Comparison of ENCODE assay signal across 8 cellular contexts in genomic region chr12:122202811-122203210, GRCh38. TPM values are rescaled to one million over a fixed set of nuclear protein-coding genes. Genes with fewer than 3 reads are reported as not detected.
A peak's percentile ranks its signal among the peaks of the same experiment; 100 is the strongest.
DNase-seq lines count a peak whose midpoint lies in the region; ATAC-seq, FAIRE-seq and TF ChIP-seq lines count a peak whose summit lies in the region.
"Not testable (repeated sequence)": the region's sequence is repeated elsewhere in the genome, so short reads cannot be mapped to it uniquely, and the experiment has no call there.
"Had no signal": no experiment of that assay in that cellular context is flagged by ENCODE, and none has a peak within 500 bp of the region (broad histone marks: within the 10 kb centered on the region; RNA-seq: fewer than 3 reads in every experiment).

No MANE protein-coding gene starts in this region.

- not testable (repeated sequence) for H3K9me3 Mint-ChIP-seq in HFFc6; activated CD4-positive, alpha-beta T cell treated with anti-CD3 and anti-CD28 coated beads, Interleukin-2, amount 10 ng/mL, durations not matched to agents 7 days and 5 days

- H3K36me3 Mint-ChIP-seq in HFFc6 (ENCODE audit: low read depth); activated CD4-positive, alpha-beta T cell treated with anti-CD3 and anti-CD28 coated beads, Interleukin-2, amount 10 ng/mL, durations not matched to agents 7 days and 5 days (ENCODE audit: low read depth): not testable (repeated sequence)

- WGBS in pancreas, 2 donors: 53 to 54% methylated on average over 19 of the region's 19 CpGs

- not testable (repeated sequence) for H3K27ac ChIP-seq in coronary artery; iPS-20b (ENCODE audit: low read length); pancreas; uterus

- FAIRE-seq in pancreas (lab: Jason Lieb, UNC): not testable (repeated sequence)

- H3K9ac ChIP-seq in iPS-20b (ENCODE audit: low read depth, low read length): not testable (repeated sequence)

- intact Hi-C loops in pancreas (cut with DNase I): loop anchor here in 1 of 3 donors (5.0 kb wide), 1 partner anchor 146 kb away; no protein-coding TSS in a partner anchor
- intact Hi-C loops in uterus (cut with DNase I; ENCODE audit: low total_unique reads): not testable (repeated sequence)

- DNase-seq in HFFc6; activated CD4-positive, alpha-beta T cell treated with anti-CD3 and anti-CD28 coated beads, Interleukin-2, amount 10 ng/mL, durations not matched to agents 7 days and 5 days; coronary artery (ENCODE audit: low spot score); pancreas; uterus: not testable (repeated sequence)

- CTCF ChIA-PET in activated CD4-positive, alpha-beta T cell treated with anti-CD3 and anti-CD28 coated beads, Interleukin-2, amount 10 ng/mL, durations not matched to agents 7 days and 5 days (lab: Charles Lee): interaction anchor here (1.0 kb wide), 1 partner anchor 9 kb away, joined by 4 read pairs; no protein-coding TSS in a partner anchor

- peaks cover 59% of the 10 kb centered on the region for H3K27me3 ChIP-seq in iPS-20b (ENCODE audit: insufficient read depth, low read length)
- not testable (repeated sequence) for H3K27me3 ChIP-seq in pancreas
- peaks cover 15 to 24% of the 10 kb centered on the region in 2 donors for H3K27me3 ChIP-seq in uterus

- not testable (repeated sequence) for H3K9me3 ChIP-seq in iPS-20b (ENCODE audit: insufficient read depth, low read depth, low read length); pancreas; uterus

- POLR2A ChIA-PET in activated CD4-positive, alpha-beta T cell treated with anti-CD3 and anti-CD28 coated beads, Interleukin-2, amount 10 ng/mL, durations not matched to agents 7 days and 5 days (lab: Charles Lee): not testable (repeated sequence)

- H3K4me1 Mint-ChIP-seq in HFFc6 (ENCODE audit: low read depth): peaks cover 18% of the 10 kb centered on the region
- H3K4me1 Mint-ChIP-seq in activated CD4-positive, alpha-beta T cell treated with anti-CD3 and anti-CD28 coated beads, Interleukin-2, amount 10 ng/mL, durations not matched to agents 7 days and 5 days: peaks cover 13% of the 10 kb centered on the region

- not testable (repeated sequence) for ATAC-seq in pancreas

- H3K4me3 ChIP-seq in coronary artery (peak overlapping the region; percentile 84), iPS-20b (ENCODE audit: low read length) (peak overlapping the region; percentile 68), pancreas (peak overlapping the region; percentile 28 to 70 (median 44)), uterus (peak overlapping the region; percentile 11 to 44)

- peak overlapping the region; percentile 82 for H3K4me3 Mint-ChIP-seq in HFFc6
- peak overlapping the region; percentile 72 for H3K4me3 Mint-ChIP-seq in activated CD4-positive, alpha-beta T cell treated with anti-CD3 and anti-CD28 coated beads, Interleukin-2, amount 10 ng/mL, durations not matched to agents 7 days and 5 days

- TF ChIP-seq CTCF in HFFc6 (IDR thresholded peaks at IDR 0.05); coronary artery (IDR thresholded peaks at IDR 0.05); pancreas (IDR thresholded peaks at IDR 0.05); uterus (IDR thresholded peaks at IDR 0.05): not testable (repeated sequence)

- not testable (repeated sequence) for H3K27ac Mint-ChIP-seq in HFFc6; activated CD4-positive, alpha-beta T cell treated with anti-CD3 and anti-CD28 coated beads, Interleukin-2, amount 10 ng/mL, durations not matched to agents 7 days and 5 days

- not testable (repeated sequence) for TF ChIP-seq POLR2A in uterus (IDR thresholded peaks at IDR 0.05)

- H3K27me3 Mint-ChIP-seq in HFFc6 (ENCODE audit: insufficient read depth): peaks cover 24% of the 10 kb centered on the region
- H3K27me3 Mint-ChIP-seq in activated CD4-positive, alpha-beta T cell treated with anti-CD3 and anti-CD28 coated beads, Interleukin-2, amount 10 ng/mL, durations not matched to agents 7 days and 5 days: peaks cover 35% of the 10 kb centered on the region

- peaks cover 13% of the 10 kb centered on the region for H3K36me3 ChIP-seq in iPS-20b (ENCODE audit: insufficient read depth, low read depth, low read length)
- H3K36me3 ChIP-seq in pancreas, uterus: not testable (repeated sequence)

- H3K4me1 ChIP-seq in iPS-20b (ENCODE audit: insufficient read depth, low read length); pancreas: not testable (repeated sequence)
- H3K4me1 ChIP-seq in uterus: peaks cover 0 to 12% of the 10 kb centered on the region in 2 donors

RNA-seq across cellular contexts. Expression of gene B3GNT4, which starts 0.7 kb away (rescaled TPM):
- under 1 TPM in 2 of 6 experiments, not detected in 4; 0.13 to 0.14 TPM for total RNA-seq in HFFc6 (2021; fragmentation: NEBNext Ultra II Directional; extraction: Animal tissue kit (Norgen Biotek cat#: 25700))
- total RNA-seq in activated CD4-positive, alpha-beta T cell treated with anti-CD3 and anti-CD28 coated beads, Interleukin-2, amount 10 ng/mL, durations not matched to agents 7 days and 5 days: under 1 TPM; 0.50 to 0.71 TPM
- under 1 TPM in 4 of 6 donors, not detected in 2; 0.06 to 0.28 (median 0.12) TPM for total RNA-seq in pancreas
- polyA plus RNA-seq in pancreas: under 1 TPM; 0.34 to 0.61 TPM
- under 1 TPM in 1 of 4 donors, not detected in 3; 0.14 TPM for total RNA-seq in uterus
- total RNA-seq: myocyte had no signal

RNA-seq across cellular contexts. Expression of gene LRRC43, which starts 19.9 kb away (rescaled TPM):
- total RNA-seq in HFFc6 (2021; fragmentation: NEBNext Ultra II Directional; extraction: Animal tissue kit (Norgen Biotek cat#: 25700)): not detected
- not detected for total RNA-seq in activated CD4-positive, alpha-beta T cell treated with anti-CD3 and anti-CD28 coated beads, Interleukin-2, amount 10 ng/mL, durations not matched to agents 7 days and 5 days
- total RNA-seq in pancreas: 1 to 10 TPM in 1 of 6 donors, under 1 TPM in 5; 0.12 to 1.3 (median 0.47) TPM
- polyA plus RNA-seq in pancreas: 1 to 10 TPM in 1 of 2 donors, under 1 TPM in 1; 0.57 to 1.6 TPM
- 1 to 10 TPM in 2 of 4 donors, not detected in 2; 2.4 to 3.3 TPM for total RNA-seq in uterus
- total RNA-seq: myocyte had no signal

RNA-seq across cellular contexts. Expression of gene DIABLO, which starts 23.0 kb away (rescaled TPM):
- total RNA-seq in HFFc6 (2021; fragmentation: NEBNext Ultra II Directional; extraction: Animal tissue kit (Norgen Biotek cat#: 25700)): 10 to 100 TPM; 47.5 to 54.2 (median 48.8) TPM
- 10 to 100 TPM; 36.1 to 37.7 TPM for total RNA-seq in activated CD4-positive, alpha-beta T cell treated with anti-CD3 and anti-CD28 coated beads, Interleukin-2, amount 10 ng/mL, durations not matched to agents 7 days and 5 days
- total RNA-seq in pancreas (10 to 100 TPM; 13.2 to 20.6 (median 18.0) TPM), uterus (10 to 100 TPM; 46.2 to 68.9 (median 53.9) TPM)
- 10 to 100 TPM; 18.4 to 42.1 TPM for polyA plus RNA-seq in pancreas

RNA-seq across cellular contexts. Expression of gene IL31, which starts 28.8 kb away (rescaled TPM):
- not detected for total RNA-seq in HFFc6 (2021; fragmentation: NEBNext Ultra II Directional; extraction: Animal tissue kit (Norgen Biotek cat#: 25700))
- total RNA-seq in activated CD4-positive, alpha-beta T cell treated with anti-CD3 and anti-CD28 coated beads, Interleukin-2, amount 10 ng/mL, durations not matched to agents 7 days and 5 days: not detected
- total RNA-seq in pancreas (not detected), uterus (not detected)
- polyA plus RNA-seq in pancreas: not detected
- total RNA-seq: foreskin keratinocyte, myocyte had no signal
- polyA plus RNA-seq: foreskin keratinocyte had no signal

Comparison
In these comparisons a context has a peak if more than half of its experiments do, and no peak if none do; other contexts are left out.
1. H3K4me3 ChIP-seq: peak in every context shown above with its lines; median percentile 84 in coronary artery; 68 in iPS-20b; 44 in pancreas; 28 in uterus.